9 cellular contexts compared by ENCODE assay signal in genomic region chr6:25173951-25174474, GRCh38.
DNase-seq lines count a peak whose midpoint lies in the region; ATAC-seq, FAIRE-seq and TF ChIP-seq lines count a peak whose summit lies in the region.
"Had no signal": no experiment of that assay in that cellular context is flagged by ENCODE, and none has a peak within 500 bp of the region (broad histone marks: within the 10 kb centered on the region; RNA-seq: fewer than 3 reads in every experiment).

No MANE protein-coding gene starts in this region.

- H3K27ac ChIP-seq in GM12878 (ENCODE audit: control insufficient read depth, insufficient read depth): no peak overlapping the region
- peak overlapping the region; percentile 56 to 58 for H3K27ac ChIP-seq in mucosa of rectum (ENCODE audit: low read depth in 2 of 2, low read length in 2 of 2)
- H3K27ac ChIP-seq in substantia nigra (ENCODE audit: low read depth, low read length, poor library complexity, severe bottlenecking): no peak overlapping the region

- H3K4me3 Mint-ChIP-seq in Caco-2 (ENCODE audit: unreplicated experiment): no peak overlapping the region

- no peak overlapping the region for H2AFZ ChIP-seq in GM12878 (ENCODE audit: control insufficient read depth, low read depth, low read length)

- peaks cover 11% of the 10 kb centered on the region for H3K9me3 Mint-ChIP-seq in Caco-2 (ENCODE audit: unreplicated experiment)

- H3K4me2 ChIP-seq in GM12878 (ENCODE audit: control insufficient read depth, insufficient read depth): no peak overlapping the region

- 75% methylated on average over 4 of the region's 4 CpGs for WGBS in GM12878 (ENCODE audit: insufficient coverage, insufficient replicate concordance, low lambda C conversion rate, missing lambda C conversion rate)

- no peak for TF ChIP-seq POLR2A in GM12878 (IDR thresholded peaks at IDR 0.05; ENCODE audit: low read depth, low read length)

- H3K4me3 ChIP-seq in GM12878 (no peak overlapping the region), mucosa of rectum (ENCODE audit: low read length in 2 of 2) (no peak overlapping the region), Caco-2 (ENCODE audit: low read depth, low read length) (no peak overlapping the region)

- H3K4me1 Mint-ChIP-seq in Caco-2 (ENCODE audit: low read depth, unreplicated experiment): peaks cover 35% of the 10 kb centered on the region

- H3K9me3 ChIP-seq in GM12878 (replicated peaks; ENCODE audit: control insufficient read depth, insufficient read depth, low read length) (no peaks in the 10 kb centered on the region), mucosa of rectum (ENCODE audit: control insufficient read depth in 2 of 2, low read length in 2 of 2) (no peaks in the 10 kb centered on the region), Caco-2 (no peaks in the 10 kb centered on the region)

- FAIRE-seq in GM12878 (lab: Jason Lieb, UNC): no peak

- intact Hi-C loops in GM12878 (cut with micrococcal nuclease; ENCODE audit: unreplicated experiment) (no loop called here), Caco-2 (cut with micrococcal nuclease; ENCODE audit: unreplicated experiment) (loop anchor here (2.0 kb wide), 1 partner anchor 103 kb away; no protein-coding TSS in a partner anchor)

- no peaks in the 10 kb centered on the region for H3K36me3 ChIP-seq in GM12878 (ENCODE audit: control insufficient read depth in 2 of 2, insufficient read depth in 2 of 2, low read length in 1 of 2)
- H3K36me3 ChIP-seq in mucosa of rectum (ENCODE audit: control insufficient read depth in 2 of 2, insufficient read depth in 2 of 2, low read length in 2 of 2): no peaks in the 10 kb centered on the region
- no peaks in the 10 kb centered on the region for H3K36me3 ChIP-seq in Caco-2 (ENCODE audit: control insufficient read depth, insufficient read depth, low read length)

- no peaks in the 10 kb centered on the region for H3K27me3 Mint-ChIP-seq in Caco-2 (ENCODE audit: insufficient read depth, unreplicated experiment)

- no peak overlapping the region for H3K27ac Mint-ChIP-seq in Caco-2 (ENCODE audit: unreplicated experiment)

- no peak for TF ChIP-seq RAD21 in GM12878 (IDR thresholded peaks at IDR 0.05; ENCODE audit: insufficient read depth, low read depth, low read length)

- no peak for TF ChIP-seq CTCF in GM12878 (IDR thresholded peaks at IDR 0.05 in 2 of 3, conservative IDR thresholded peaks at IDR 0.05 in 1 of 3; ENCODE audit: control insufficient read depth in 2 of 3, extremely low read depth in 1 of 3, insufficient read depth in 1 of 3, low read depth in 3 of 3, low read length in 3 of 3)
- no peak for TF ChIP-seq CTCF in Caco-2 (IDR thresholded peaks at IDR 0.05; ENCODE audit: insufficient read depth in 1 of 2, low read depth in 1 of 2, low read length in 1 of 2, severe bottlenecking in 1 of 2, unreplicated experiment in 1 of 2)

- ATAC-seq in GM12878: peak; percentile 37
- ATAC-seq: left lobe of liver had no signal

- no peaks in the 10 kb centered on the region for H3K79me2 ChIP-seq in GM12878 (ENCODE audit: control insufficient read depth, insufficient read depth, low read length)

- H3K27me3 ChIP-seq in GM12878 (replicated peaks in 1 of 2; ENCODE audit: control insufficient read depth in 2 of 2, insufficient read depth in 2 of 2, low read length in 1 of 2) (no peaks in the 10 kb centered on the region), mucosa of rectum (ENCODE audit: control insufficient read depth in 2 of 2, insufficient read depth in 2 of 2, low read length in 2 of 2) (no peaks in the 10 kb centered on the region), Caco-2 (replicated peaks; ENCODE audit: control insufficient read depth, insufficient read depth, low read length) (no peaks in the 10 kb centered on the region)

- H3K36me3 Mint-ChIP-seq in Caco-2 (ENCODE audit: insufficient read depth, unreplicated experiment): peaks cover 8% of the 10 kb centered on the region

- H3K9ac ChIP-seq in GM12878 (ENCODE audit: control insufficient read depth, insufficient read depth, low read length) (no peak overlapping the region), mucosa of rectum (ENCODE audit: low read depth in 1 of 2, low read length in 2 of 2) (no peak overlapping the region)

- peak; percentile 64 for DNase-seq in CD1c-positive myeloid dendritic cell (ENCODE audit: extremely low spot score)
- DNase-seq in LoVo (ENCODE audit: low spot score): peak; percentile 78
- DNase-seq in GM12878 (ENCODE audit: low read depth, low spot score): no peak
- no peak for DNase-seq in Caco-2
- DNase-seq in cerebellar nuclear complex (lab: John Stamatoyannopoulos, UW): no peak
- no peak for DNase-seq in NAMALWA (ENCODE audit: low spot score)
- DNase-seq in substantia nigra (lab: John Stamatoyannopoulos, UW): no peak

- CTCF ChIA-PET in GM12878 (lab: Yijun Ruan, JAX) (interaction anchor here (0.6 to 0.7 kb wide), 2 partner anchors 21 to 75 kb away, joined by 3 to 4 read pairs; no protein-coding TSS in a partner anchor), Caco-2 (lab: Charles Lee) (no interaction called here)

- POLR2A ChIA-PET in GM12878 (lab: Charles Lee): interaction anchor here (0.6 kb wide), 1 partner anchor 54 kb away, joined by 8 read pairs; no protein-coding TSS in a partner anchor
- POLR2A ChIA-PET in Caco-2 (lab: Charles Lee): interaction anchor here (0.6 kb wide), 1 partner anchor 171 kb away, joined by 3 read pairs; no protein-coding TSS in a partner anchor

- in situ Hi-C loops in GM12878 (cut with MboI): no loop called here

- no peak for TF ChIP-seq EP300 in GM12878 (IDR thresholded peaks at IDR 0.05; ENCODE audit: borderline replicate concordance in 1 of 2, control insufficient read depth in 1 of 2, low read depth in 2 of 2, low read length in 2 of 2)

- SMC1A ChIA-PET in GM12878 (lab: Charles Lee; ENCODE audit: uncharacterized antibody, unreplicated experiment): interaction anchor here (0.5 kb wide), 1 partner anchor 44 kb away, joined by 7 read pairs; no protein-coding TSS in a partner anchor

- H3K4me1 ChIP-seq in GM12878 (ENCODE audit: control insufficient read depth, insufficient read depth, low read length): no peaks in the 10 kb centered on the region
- H3K4me1 ChIP-seq in mucosa of rectum (ENCODE audit: control insufficient read depth in 2 of 2, insufficient read depth in 2 of 2, low read length in 2 of 2): peaks cover 15 to 23% of the 10 kb centered on the region in 2 donors
- peaks cover 30% of the 10 kb centered on the region for H3K4me1 ChIP-seq in Caco-2

- RAD21 ChIA-PET in GM12878 (lab: Charles Lee; ENCODE audit: unreplicated experiment): interaction anchor here (1.0 kb wide), 1 partner anchor 65 kb away, joined by 4 read pairs; no protein-coding TSS in a partner anchor

- BruUV-seq in GM12878 (replicated peaks; lab: Mats Ljungman, UMichigan): no TSS peak
- no TSS peak for BruUV-seq in Caco-2 (replicated peaks; lab: Mats Ljungman, UMichigan)

- no peaks in the 10 kb centered on the region for H4K20me1 ChIP-seq in GM12878 (ENCODE audit: control insufficient read depth, insufficient read depth)

TF ChIP-seq in GM12878, 131 proteins besides CTCF, POLR2A, EP300 and RAD21 (continues in another document):
- TF ChIP-seq JUNB (IDR thresholded peaks at IDR 0.05) (peak; percentile 84), CBX3 (IDR thresholded peaks at IDR 0.05; ENCODE audit: borderline replicate concordance, low read depth) (no peak), PRDM15 (CRISPR knock-in tag; IDR thresholded peaks at IDR 0.05) (no peak), ETV6 (conservative IDR thresholded peaks at IDR 0.05 in 1 of 2, IDR thresholded peaks at IDR 0.05 in 1 of 2; ENCODE audit: borderline replicate concordance in 1 of 2, low read depth in 1 of 2) (0 out of 4 replicates have a peak, but pooled peaks of 1 of the 2 experiments have one; percentile 23)

Comparison
In these comparisons a context has a peak if more than half of its experiments do, and no peak if none do; other contexts are left out.
1. DNase-seq: peak in CD1c-positive myeloid dendritic cell (single experiment) and LoVo (single experiment); none in GM12878 (single experiment), Caco-2 (0 of 2), cerebellar nuclear complex (0 of 2), NAMALWA (single experiment) and substantia nigra (0 of 49).
2. H3K27ac ChIP-seq: peak in mucosa of rectum (2 of 2); none in GM12878 (single experiment) and substantia nigra (single experiment).